In the genomic region with DNA sequence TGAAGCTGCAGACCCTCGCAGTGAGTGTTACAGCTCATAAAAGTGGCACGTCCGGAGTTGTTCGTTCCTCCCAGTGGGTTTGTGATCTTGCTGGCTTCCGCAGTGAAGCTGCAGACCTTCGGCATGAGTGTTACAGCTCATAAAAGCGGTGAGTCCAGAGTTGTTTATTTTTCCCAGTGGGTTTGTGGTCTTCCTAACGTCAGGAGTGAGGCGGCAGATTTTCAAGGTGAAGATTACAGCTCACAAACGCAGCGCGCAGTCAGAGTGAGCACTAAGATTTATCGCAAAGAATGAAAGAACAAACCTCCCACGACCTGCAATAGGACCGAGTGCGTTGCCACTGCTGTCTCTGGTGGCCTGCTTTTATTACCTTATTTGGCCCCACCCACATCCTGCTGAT, we compare ENCODE assay signal across 19 cellular contexts.
DNase-seq lines count a peak whose midpoint lies in the region; ATAC-seq, FAIRE-seq and TF ChIP-seq lines count a peak whose summit lies in the region.
"Had no signal": no experiment of that assay in that cellular context is flagged by ENCODE, and none has a peak within 500 bp of the region (broad histone marks: within the 10 kb centered on the region; RNA-seq: fewer than 3 reads in every experiment).

No MANE protein-coding gene starts in this region.

- H3K4me2 ChIP-seq in smooth muscle cell, result peak overlapping the region; percentile 26

- H3K27ac ChIP-seq in smooth muscle cell (ENCODE audit: low read depth) (no peak overlapping the region), kidney (ENCODE audit: low read depth in 2 of 2, low read length in 2 of 2) (no peak overlapping the region)
- H3K27ac ChIP-seq: GM23248 had no signal

- no peak overlapping the region for H3K4me3 Mint-ChIP-seq in natural killer cell
- H3K4me3 Mint-ChIP-seq: CD4-positive, alpha-beta memory T cell; H9 had no signal

- H3K4me3 ChIP-seq in smooth muscle cell, result no peak overlapping the region
- no peak overlapping the region for H3K4me3 ChIP-seq in kidney (ENCODE audit: low read length in 2 of 2)
- H3K4me3 ChIP-seq: GM23248 had no signal

- DNase-seq in H4 (ENCODE audit: low spot score) (peak; percentile 54), left kidney (ENCODE audit: low read depth, low spot score) (peak; percentile 66), smooth muscle cell (lab: John Stamatoyannopoulos, UW; ENCODE audit: unreplicated experiment) (no peak), kidney (no peak), natural killer cell (no peak)
- DNase-seq: C1 segment of cervical spinal cord; Calu3; CD4-positive, alpha-beta memory T cell; COR-L47; DMS53; DMS79 treated with DMSO at 0.1 percent for 48 hours; GM23248; H9 had no signal

- intact Hi-C loops in kidney (cut with DNase I), result no loop called here
- intact Hi-C loops in natural killer cell (cut with micrococcal nuclease), result no loop called here

- no peak overlapping the region for H2AFZ ChIP-seq in smooth muscle cell (ENCODE audit: low read depth)
- H2AFZ ChIP-seq: GM23248 had no signal

- no peaks in the 10 kb centered on the region for H4K20me1 ChIP-seq in smooth muscle cell (ENCODE audit: low read depth)

- no peak overlapping the region for H3K9ac ChIP-seq in smooth muscle cell (ENCODE audit: low read depth)
- no peak overlapping the region for H3K9ac ChIP-seq in kidney (ENCODE audit: low read length in 2 of 2)
- H3K9ac ChIP-seq: GM23248 had no signal

- ATAC-seq in natural killer cell (no peak), HG03025 (IDR thresholded peaks at IDR 0.05; ENCODE audit: low FRiP score, unreplicated experiment) (no peak)
- ATAC-seq: HCT116 had no signal

- H3K36me3 Mint-ChIP-seq in natural killer cell, result no peaks in the 10 kb centered on the region
- H3K36me3 Mint-ChIP-seq: CD4-positive, alpha-beta memory T cell had no signal

- H3K36me3 ChIP-seq in smooth muscle cell (ENCODE audit: low read depth), result no peaks in the 10 kb centered on the region
- H3K36me3 ChIP-seq in kidney (ENCODE audit: control insufficient read depth in 1 of 2, insufficient read depth in 2 of 2, low read length in 2 of 2), result no peaks in the 10 kb centered on the region

- H3K9me3 Mint-ChIP-seq in natural killer cell, result peaks cover 0 to 2% of the 10 kb centered on the region in 2 donors

- no peak overlapping the region for H3K27ac Mint-ChIP-seq in natural killer cell
- H3K27ac Mint-ChIP-seq: CD4-positive, alpha-beta memory T cell; H9 had no signal

- no peaks in the 10 kb centered on the region for H3K9me3 ChIP-seq in smooth muscle cell (replicated peaks; ENCODE audit: low read depth)
- no peaks in the 10 kb centered on the region for H3K9me3 ChIP-seq in kidney (ENCODE audit: control insufficient read depth in 1 of 2, low read length in 2 of 2)

- no peaks in the 10 kb centered on the region for H3F3A ChIP-seq in smooth muscle cell (ENCODE audit: low read depth)

- H3K4me1 ChIP-seq in smooth muscle cell (ENCODE audit: low read depth) (no peaks in the 10 kb centered on the region), kidney (ENCODE audit: control insufficient read depth in 1 of 2, insufficient read depth in 1 of 2, low read depth in 1 of 2, low read length in 2 of 2) (no peaks in the 10 kb centered on the region)

- no peaks in the 10 kb centered on the region for H3K79me2 ChIP-seq in smooth muscle cell (ENCODE audit: low read depth)

- no peak for TF ChIP-seq CTCF in smooth muscle cell (IDR thresholded peaks at IDR 0.05; ENCODE audit: borderline replicate concordance, insufficient read depth, poor library complexity, severe bottlenecking)
- no peak for TF ChIP-seq CTCF in kidney (IDR thresholded peaks at IDR 0.05; ENCODE audit: borderline replicate concordance, extremely low read depth, insufficient read depth)
- no peak for TF ChIP-seq CTCF in natural killer cell (IDR thresholded peaks at IDR 0.05)

- H3K27me3 ChIP-seq in smooth muscle cell (ENCODE audit: low read depth), result no peaks in the 10 kb centered on the region

- H3K27me3 Mint-ChIP-seq in natural killer cell (ENCODE audit: low read depth in 2 of 2), result no peaks in the 10 kb centered on the region

- no peak for FAIRE-seq in kidney (lab: Jason Lieb, UNC)
- FAIRE-seq: G401.6, GM12892, GM19239, H1 had no signal

- H3K4me1 Mint-ChIP-seq in natural killer cell, result no peaks in the 10 kb centered on the region
- H3K4me1 Mint-ChIP-seq: CD4-positive, alpha-beta memory T cell; H9 had no signal

- 67% methylated on average over 16 of the region's 16 CpGs for WGBS in smooth muscle cell (ENCODE audit: low lambda C conversion rate)

Comparison
In these comparisons a context has a peak if more than half of its experiments do, and no peak if none do; other contexts are left out.
1. DNase-seq: peak in H4 (single experiment) and left kidney (single experiment); none in smooth muscle cell (single experiment), kidney (single experiment) and natural killer cell (single experiment).